In the genomic region with DNA sequence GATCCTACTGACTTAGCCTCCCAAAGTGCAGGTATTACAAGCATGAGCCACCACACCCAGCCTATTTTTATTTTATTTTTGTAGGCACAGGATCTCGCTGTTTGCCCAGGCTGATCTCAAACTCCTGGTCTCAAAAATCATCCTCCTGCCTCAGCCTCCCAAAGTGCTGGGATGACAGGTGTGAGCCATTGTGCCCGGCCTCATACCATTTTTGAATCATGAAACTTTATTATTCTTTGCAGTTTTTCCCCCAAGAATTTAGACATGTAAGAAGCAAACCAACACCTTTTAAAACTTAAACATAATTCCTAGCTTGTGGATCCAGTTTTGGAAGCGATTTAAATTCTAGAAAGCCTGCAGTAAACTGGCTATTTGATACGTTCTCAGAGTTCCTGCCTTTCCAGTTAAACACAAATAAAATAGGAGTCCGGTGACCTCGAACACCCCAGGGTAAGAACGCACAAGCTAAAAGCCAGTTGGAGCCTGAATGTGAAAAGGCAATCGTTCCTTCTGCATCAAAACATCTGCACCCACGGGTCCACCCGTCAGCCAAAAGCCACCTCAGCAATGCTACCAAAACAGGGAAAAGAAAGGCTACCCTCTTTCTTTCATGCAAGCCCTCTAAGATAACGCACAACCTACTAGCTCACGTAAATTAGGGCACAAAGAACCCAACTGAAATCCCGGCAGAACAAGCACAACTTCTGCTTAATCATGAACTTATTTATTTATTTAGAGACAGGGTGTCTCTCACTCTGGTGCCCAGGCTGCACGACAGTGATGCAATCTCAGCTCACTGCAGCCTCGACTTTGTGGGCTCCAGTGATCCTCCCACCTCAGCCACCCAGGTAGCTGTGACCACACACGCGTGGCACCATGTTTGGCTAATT, we compare ENCODE assay signal across 7 cellular contexts. TPM values are rescaled to one million over a fixed set of nuclear protein-coding genes. Genes with fewer than 3 reads are reported as not detected.
DNase-seq lines count a peak whose midpoint lies in the region; ATAC-seq, FAIRE-seq and TF ChIP-seq lines count a peak whose summit lies in the region.
"Not testable (repeated sequence)": the region's sequence is repeated elsewhere in the genome, so short reads cannot be mapped to it uniquely, and the experiment has no call there.

No MANE protein-coding gene starts in this region.

- H3K27ac Mint-ChIP-seq in H9 = peak overlapping the region in 2 of 3 experiments; percentile 92 to 93; a peak in 6 of 7 replicates
- H3K27ac Mint-ChIP-seq in central memory CD8-positive, alpha-beta T cell (ENCODE audit: low read depth) = peak overlapping the region; percentile 83
- peak overlapping the region; percentile 67 for H3K27ac Mint-ChIP-seq in stimulated activated memory B cell treated with anti-CD40 and anti-IgM and Interleukin-4, amounts not matched to agents 10 μg/mL and 1 μg/mL and 100 μg/mL, for 72 hours

- not testable (repeated sequence) for H3K27me3 Mint-ChIP-seq in H9 (ENCODE audit: low read depth); central memory CD8-positive, alpha-beta T cell; stimulated activated memory B cell treated with anti-CD40 and anti-IgM and Interleukin-4, amounts not matched to agents 10 μg/mL and 1 μg/mL and 100 μg/mL, for 72 hours

- H3K4me3 ChIP-seq in A549; OCI-LY1 (ENCODE audit: low read depth, low read length, poor library complexity, severe bottlenecking); lower lobe of right lung: not testable (repeated sequence)

- H3K27ac ChIP-seq in A549 (peak overlapping the region; percentile 50 to 59; a peak in 4 of 6 replicates), OCI-LY1 (ENCODE audit: low read depth, low read length, poor library complexity, severe bottlenecking) (peak overlapping the region; percentile 50)
- H3K27ac ChIP-seq in H9 (ENCODE audit: insufficient read length, low read depth, low read length); lower lobe of right lung: not testable (repeated sequence)

- peaks cover 31 to 36% of the 10 kb centered on the region in 2 experiments for H3K9me3 Mint-ChIP-seq in H9
- H3K9me3 Mint-ChIP-seq in central memory CD8-positive, alpha-beta T cell; stimulated activated memory B cell treated with anti-CD40 and anti-IgM and Interleukin-4, amounts not matched to agents 10 μg/mL and 1 μg/mL and 100 μg/mL, for 72 hours: not testable (repeated sequence)

- not testable (repeated sequence) for H4K20me1 ChIP-seq in H9 (ENCODE audit: control insufficient read depth, insufficient read depth, insufficient read length); OCI-LY1 (ENCODE audit: insufficient read depth, low read length)

- not testable (repeated sequence) for H3K14ac ChIP-seq in H9 (ENCODE audit: insufficient read depth, low read length)

- H2BK12ac ChIP-seq in H9 (ENCODE audit: insufficient read length, low read depth, low read length) = not testable (repeated sequence)

- POLR2A ChIA-PET in A549 (lab: Yijun Ruan, JAX) = not testable (repeated sequence)

- TF ChIP-seq RAD21 in A549 (conservative IDR thresholded peaks at IDR 0.05 in 1 of 2, IDR thresholded peaks at IDR 0.05 in 1 of 2) = not testable (repeated sequence)

- not testable (repeated sequence) for H3K23me2 ChIP-seq in H9 (ENCODE audit: insufficient read length, low read depth, low read length, poor library complexity, severe bottlenecking)

- intact Hi-C loops in lower lobe of right lung (cut with DNase I) = not testable (repeated sequence)

- H3K9me2 ChIP-seq in OCI-LY1 (ENCODE audit: low read depth, low read length) = not testable (repeated sequence)

- not testable (repeated sequence) for H3K27me3 ChIP-seq in H9 (ENCODE audit: insufficient read depth, low read length); OCI-LY1 (ENCODE audit: insufficient read depth, low read length); lower lobe of right lung (ENCODE audit: low read depth)

- not testable (repeated sequence) for TF ChIP-seq EP300 in A549 (IDR thresholded peaks at IDR 0.05)

- H4K91ac ChIP-seq in H9 (ENCODE audit: insufficient read length, low read depth, low read length) = not testable (repeated sequence)

- not testable (repeated sequence) for H3F3A ChIP-seq in OCI-LY1 (ENCODE audit: insufficient read depth, low read length)

- peaks cover 39 to 59% (median 44%) of the 10 kb centered on the region in 3 experiments for H3K36me3 Mint-ChIP-seq in H9 (ENCODE audit: insufficient read depth in 1 of 3, low read depth in 3 of 3)
- H3K36me3 Mint-ChIP-seq in central memory CD8-positive, alpha-beta T cell (ENCODE audit: insufficient read depth) = not testable (repeated sequence)
- H3K36me3 Mint-ChIP-seq in stimulated activated memory B cell treated with anti-CD40 and anti-IgM and Interleukin-4, amounts not matched to agents 10 μg/mL and 1 μg/mL and 100 μg/mL, for 72 hours = peaks cover 34% of the 10 kb centered on the region

- WGBS in A549 (ENCODE audit: missing lambda C conversion rate) = 57% methylated on average over 17 of the region's 17 CpGs
- no CpG with 5 or more reads among the region's 17 CpGs for WGBS in H9 (ENCODE audit: extremely low coverage, insufficient read length, low lambda C conversion rate)

- not testable (repeated sequence) for H3K4ac ChIP-seq in H9 (ENCODE audit: low read depth, low read length)

- not testable (repeated sequence) for H4K8ac ChIP-seq in H9 (replicated peaks; ENCODE audit: insufficient read length, low read depth, low read length)

- H3K4me3 Mint-ChIP-seq in H9; central memory CD8-positive, alpha-beta T cell; stimulated activated memory B cell treated with anti-CD40 and anti-IgM and Interleukin-4, amounts not matched to agents 10 μg/mL and 1 μg/mL and 100 μg/mL, for 72 hours: not testable (repeated sequence)

- peak; percentile 63 for FAIRE-seq in A549 (lab: Jason Lieb, UNC)

- not testable (repeated sequence) for H3T11ph ChIP-seq in H9 (ENCODE audit: low read length)

- not testable (repeated sequence) for TF ChIP-seq CTCF in A549 (IDR thresholded peaks at IDR 0.05); H9 (conservative IDR thresholded peaks at IDR 0.05); OCI-LY1 (IDR thresholded peaks at IDR 0.05; ENCODE audit: low read length); lower lobe of right lung (IDR thresholded peaks at IDR 0.05)

- not testable (repeated sequence) for H3K56ac ChIP-seq in H9 (ENCODE audit: insufficient read length, low read depth, low read length)

- H3K9ac ChIP-seq in H9 (ENCODE audit: extremely low read depth, insufficient read length, low read length); OCI-LY1 (ENCODE audit: low read length): not testable (repeated sequence)

- not testable (repeated sequence) for H3K18ac ChIP-seq in H9 (ENCODE audit: insufficient read length, low read depth, low read length)

- H3K23ac ChIP-seq in H9 (ENCODE audit: insufficient read length, low read depth, low read length) = not testable (repeated sequence)

- not testable (repeated sequence) for H3K36me3 ChIP-seq in OCI-LY1 (ENCODE audit: insufficient read depth, low read length); lower lobe of right lung

- not testable (repeated sequence) for H2AK5ac ChIP-seq in H9 (ENCODE audit: insufficient read length, low read length)

- not testable (repeated sequence) for DNase-seq in A549 (ENCODE audit: low read depth in 1 of 2, low spot score in 1 of 2); H9; central memory CD8-positive, alpha-beta T cell (ENCODE audit: low spot score in 2 of 2)
- DNase-seq in left lobe of liver (ENCODE audit: low spot score) = peak; percentile 69
- DNase-seq in lower lobe of right lung = peak; percentile 23

- not testable (repeated sequence) for ATAC-seq in A549; central memory CD8-positive, alpha-beta T cell (replicated peaks; ENCODE audit: extremely low read depth, poor library complexity, severe bottlenecking); lower lobe of right lung; stimulated activated memory B cell treated with anti-CD40 and anti-IgM and Interleukin-4, amounts not matched to agents 10 μg/mL and 1 μg/mL and 100 μg/mL, for 72 hours
- ATAC-seq in left lobe of liver = peak; percentile 85

- H3K79me2 ChIP-seq in H9 (ENCODE audit: insufficient read depth, low read length) = not testable (repeated sequence)
- H3K79me2 ChIP-seq in OCI-LY1 (ENCODE audit: insufficient read depth, low read length) = peaks cover 29% of the 10 kb centered on the region; the same call in 1 of the 2 replicates

- CTCF ChIA-PET in A549 (lab: Yijun Ruan, JAX) = not testable (repeated sequence)

- H3K4me1 Mint-ChIP-seq in H9 = peaks cover 25 to 35% of the 10 kb centered on the region in 2 experiments
- peaks cover 44% of the 10 kb centered on the region for H3K4me1 Mint-ChIP-seq in central memory CD8-positive, alpha-beta T cell
- peaks cover 28% of the 10 kb centered on the region for H3K4me1 Mint-ChIP-seq in stimulated activated memory B cell treated with anti-CD40 and anti-IgM and Interleukin-4, amounts not matched to agents 10 μg/mL and 1 μg/mL and 100 μg/mL, for 72 hours

- not testable (repeated sequence) for H2AFZ ChIP-seq in H9 (ENCODE audit: low read length); OCI-LY1 (ENCODE audit: low read length)

- H2BK15ac ChIP-seq in H9 (ENCODE audit: low read depth, low read length) = not testable (repeated sequence)

- H3K79me1 ChIP-seq in H9 (ENCODE audit: insufficient read depth, low read depth, low read length, poor library complexity, severe bottlenecking) = not testable (repeated sequence)

- not testable (repeated sequence) for H2BK20ac ChIP-seq in H9 (ENCODE audit: low read depth, low read length, poor library complexity, severe bottlenecking)

- H2BK5ac ChIP-seq in H9 (ENCODE audit: insufficient read length, low read length) = not testable (repeated sequence)

- H3K4me2 ChIP-seq in A549 = peak overlapping the region; percentile 43; the same call in 2 of the 3 replicates
- H3K4me2 ChIP-seq in H9 (ENCODE audit: insufficient read depth, insufficient read length, low read length); OCI-LY1 (ENCODE audit: low read length): not testable (repeated sequence)

- TF ChIP-seq POLR2A in A549 (IDR thresholded peaks at IDR 0.05; ENCODE audit: low read length) = not testable (repeated sequence)

- H2BK120ac ChIP-seq in H9 (ENCODE audit: low read depth, low read length, poor library complexity, severe bottlenecking) = not testable (repeated sequence)

- H3K4me1 ChIP-seq in A549 (peaks cover 27% of the 10 kb centered on the region; the same call in 2 of the 3 replicates), OCI-LY1 (ENCODE audit: insufficient read depth, low read length, severe bottlenecking) (peaks cover 19% of the 10 kb centered on the region)
- not testable (repeated sequence) for H3K4me1 ChIP-seq in H9 (ENCODE audit: insufficient read depth, low read length); lower lobe of right lung

- H4K5ac ChIP-seq in H9 (ENCODE audit: insufficient read length, low read depth, low read length) = not testable (repeated sequence)

- not testable (repeated sequence) for H3K9me3 ChIP-seq in A549; OCI-LY1 (ENCODE audit: low read length); lower lobe of right lung
- H3K9me3 ChIP-seq in H9 (ENCODE audit: control insufficient read depth, low read depth, low read length) = peaks cover 11% of the 10 kb centered on the region

RNA-seq across cellular contexts. Expression of a gene that starts 39.7 kb away (rescaled TPM):
- polyA plus RNA-seq in A549 (2011; rRNA removed) (56.3 and 71.6 TPM in 2 replicates), A549 (2017; fragmentation: RNase III; extraction: RNeasy Plus Mini Kit Qiagen cat#74134 plus additional on column Dnase treatment) (26.2 to 32.1 TPM (median 29.7 TPM) in 3 replicates)
- 59.4 and 59.7 TPM in 2 replicates for polyA plus RNA-seq in A549 (2012; cell fraction: cytosol; rRNA removed)
- 43.1 and 45.8 TPM in 2 replicates for polyA plus RNA-seq in A549 (2012; cell fraction: nucleus; rRNA removed)
- 56.4 and 62.1 TPM in 2 replicates for polyA minus RNA-seq in A549 (2011; rRNA and poly(A)+ RNA removed)
- total RNA-seq in H9 (2021) (42.3 and 44.0 TPM in 2 replicates), left lobe of liver (23.0 TPM), lower lobe of right lung (31.9 TPM)

RNA-seq across cellular contexts. Expression of a gene that starts 39.7 kb away (rescaled TPM):
- polyA plus RNA-seq in A549 (2011; rRNA removed) (21.1 and 21.9 TPM in 2 replicates), A549 (2017; fragmentation: RNase III; extraction: RNeasy Plus Mini Kit Qiagen cat#74134 plus additional on column Dnase treatment) (17.0 to 19.7 TPM (median 18.9 TPM) in 3 replicates)
- polyA plus RNA-seq in A549 (2012; cell fraction: cytosol; rRNA removed) = 25.2 and 37.3 TPM in 2 replicates
- 23.5 and 26.6 TPM in 2 replicates for polyA plus RNA-seq in A549 (2012; cell fraction: nucleus; rRNA removed)
- polyA minus RNA-seq in A549 (2011; rRNA and poly(A)+ RNA removed) = 19.4 and 25.5 TPM in 2 replicates
- total RNA-seq in H9 (2021) (61.1 and 63.8 TPM in 2 replicates), left lobe of liver (49.4 TPM), lower lobe of right lung (46.3 TPM)
